In the genomic region with DNA sequence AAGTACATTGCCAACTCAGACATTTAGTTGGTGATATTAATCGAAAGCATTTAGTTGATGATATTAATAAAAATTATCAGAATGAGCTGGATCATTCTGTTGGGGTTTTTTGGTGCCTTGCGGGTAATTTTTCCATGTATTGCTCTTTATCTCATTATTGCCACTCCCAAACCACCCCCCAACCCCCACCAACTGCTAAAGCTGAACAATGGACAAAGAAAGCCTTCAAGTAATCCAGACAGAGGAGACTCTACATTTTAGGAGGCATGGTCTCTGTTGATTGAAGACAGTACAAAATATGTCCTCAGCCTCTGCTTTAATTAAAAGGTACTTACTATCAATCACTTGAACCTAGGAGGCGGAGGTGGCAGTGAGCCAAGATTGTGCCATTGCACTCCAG, we compare ENCODE assay signal across 13 cellular contexts. TPM values are rescaled to one million over a fixed set of nuclear protein-coding genes. Genes with fewer than 3 reads are reported as not detected.
DNase-seq lines count a peak whose midpoint lies in the region; ATAC-seq lines count a peak whose summit lies in the region.
"Had no signal": no experiment of that assay in that cellular context is flagged by ENCODE, and none has a peak within 500 bp of the region (broad histone marks: within the 10 kb centered on the region; RNA-seq: fewer than 3 reads in every experiment).

No MANE protein-coding gene starts in this region.

- in situ Hi-C loops in SK-MEL-5 (cut with HindIII; ENCODE audit: low pct_unique_long_range_greater_than_20kb, low sequenced_read_pairs), result no loop called here

- ATAC-seq in GM21717 (IDR thresholded peaks at IDR 0.05; ENCODE audit: unreplicated experiment) (no peak), GM18498 (IDR thresholded peaks at IDR 0.05; ENCODE audit: unreplicated experiment) (no peak)

- DNase-seq in NCI-H1417 (lab: John Stamatoyannopoulos, UW) (peak in 2 of 3 experiments; percentile 16 to 72), NCI-H1417 treated with DMSO at 0.1 percent for 48 hours (lab: John Stamatoyannopoulos, UW) (no peak), COLO829 (ENCODE audit: low spot score) (peak; percentile 82), SK-MEL-5 (ENCODE audit: low read depth, low spot score) (peak; percentile 83), pons (ENCODE audit: low spot score) (peak; percentile 39)
- DNase-seq: 8988T; AML-193; CD8-positive, alpha-beta memory T cell; DMS 273 treated with DMSO at 0.1 percent for 48 hours; HCEC 1CT; HFFc6 had no signal

RNA-seq across cellular contexts. Expression of a gene that starts 22.5 kb away (rescaled TPM):
- total RNA-seq in SK-MEL-5 (2014; rRNA removed; shearing (Covaris generic)), result 48.5 and 48.8 TPM in 2 replicates
- 23.3 and 27.7 TPM in 2 replicates for polyA plus RNA-seq in SK-MEL-5 (2015; cell fraction: cytosol; rRNA removed)
- 6.7 and 9.6 TPM in 2 replicates for polyA plus RNA-seq in SK-MEL-5 (2015; cell fraction: nucleus; rRNA removed)
